Comparison of ENCODE assay signal across 16 cellular contexts in genomic region chr6:14371530-14371929, GRCh38.
A peak's percentile ranks its signal among the peaks of the same experiment; 100 is the strongest.
DNase-seq lines count a peak whose midpoint lies in the region; ATAC-seq and TF ChIP-seq lines count a peak whose summit lies in the region.
"Had no signal": no experiment of that assay in that cellular context is flagged by ENCODE, and none has a peak within 500 bp of the region (broad histone marks: within the 10 kb centered on the region; RNA-seq: fewer than 3 reads in every experiment).

No MANE protein-coding gene starts in this region.

- H3K4me3 Mint-ChIP-seq in CD8-positive, alpha-beta memory T cell: peak overlapping the region in 4 of 7 donors; percentile 12 to 75 (median 58)
- peak overlapping the region in 3 of 5 donors; percentile 23 to 55 (median 42) for H3K4me3 Mint-ChIP-seq in immature natural killer cell
- H3K4me3 Mint-ChIP-seq: brain had no signal

- H3K4me2 ChIP-seq in OCI-LY7 (ENCODE audit: low read length): peak overlapping the region; percentile 33

- H3K9me2 ChIP-seq in OCI-LY7 (ENCODE audit: insufficient read depth, low read length): no peaks in the 10 kb centered on the region

- POLR2A ChIA-PET in CD8-positive, alpha-beta memory T cell (lab: Charles Lee): no interaction called here
- POLR2A ChIA-PET in OCI-LY7 (lab: Charles Lee): no interaction called here

- H3K36me3 ChIP-seq in CD8-positive, alpha-beta memory T cell (ENCODE audit: insufficient read depth, low read length): no peaks in the 10 kb centered on the region
- H3K36me3 ChIP-seq in OCI-LY7 (ENCODE audit: insufficient read depth, low read length): no peaks in the 10 kb centered on the region

- no TSS peak for BruUV-seq in OCI-LY7 (replicated peaks; lab: Mats Ljungman, UMichigan)

- DNase-seq in CD8-positive, alpha-beta memory T cell: no peak
- DNase-seq in OCI-LY7 (ENCODE audit: low spot score): no peak
- no peak for DNase-seq in immature natural killer cell
- DNase-seq in ecto neural progenitor cell (ENCODE audit: low spot score): no peak
- DNase-seq in NCI-H2171 treated with DMSO at 0.1 percent for 48 hours (lab: John Stamatoyannopoulos, UW): no peak
- DNase-seq: activated naive CD4-positive, alpha-beta T cell treated with Interleukin-2 at 50 U/mL for 16 hours; CD4-positive, CD25-positive, alpha-beta regulatory T cell; hypothalamus; MM.1S; NCI-H82; posterior cingulate gyrus; stimulated activated naive CD8-positive, alpha-beta T cell treated with anti-CD3 and anti-CD28 coated beads, Interleukin-15, amount 100 ng/mL, for 72 hours had no signal

- TF ChIP-seq CTCF in OCI-LY7 (conservative IDR thresholded peaks at IDR 0.05; ENCODE audit: low read length): no peak

- H3K9me3 ChIP-seq in CD8-positive, alpha-beta memory T cell (ENCODE audit: low read length): no peaks in the 10 kb centered on the region
- H3K9me3 ChIP-seq in OCI-LY7 (ENCODE audit: low read length): no peaks in the 10 kb centered on the region

- H3K4me1 Mint-ChIP-seq in CD8-positive, alpha-beta memory T cell: peaks cover 2 to 20% (median 12%) of the 10 kb centered on the region in 3 donors
- H3K4me1 Mint-ChIP-seq in immature natural killer cell: peaks cover 8 to 41% of the 10 kb centered on the region in 2 donors

- H2AFZ ChIP-seq in OCI-LY7 (ENCODE audit: low read length): peak overlapping the region; percentile 76

- ATAC-seq in GM21381 (IDR thresholded peaks at IDR 0.05; ENCODE audit: unreplicated experiment) (peak; percentile 44), GM19023 (IDR thresholded peaks at IDR 0.05; ENCODE audit: unreplicated experiment) (no peak)
- ATAC-seq: Right ventricle myocardium inferior; stimulated activated naive CD8-positive, alpha-beta T cell treated with anti-CD3 and anti-CD28 coated beads, Interleukin-15, amount 100 ng/mL, for 72 hours had no signal

- peaks cover 5 to 11% of the 10 kb centered on the region in 2 donors for H3K27me3 Mint-ChIP-seq in CD8-positive, alpha-beta memory T cell
- peaks cover 4 to 5% (median 5%) of the 10 kb centered on the region in 3 donors for H3K27me3 Mint-ChIP-seq in immature natural killer cell (ENCODE audit: low read depth in 3 of 3)

- no peaks in the 10 kb centered on the region for H3K27me3 ChIP-seq in CD8-positive, alpha-beta memory T cell (ENCODE audit: insufficient read depth, low read length, poor library complexity, severe bottlenecking)

- peaks cover 0 to 2% (median 0%) of the 10 kb centered on the region in 3 donors for H3K36me3 Mint-ChIP-seq in CD8-positive, alpha-beta memory T cell
- H3K36me3 Mint-ChIP-seq in immature natural killer cell: peaks cover 0 to 3% (median 0%) of the 10 kb centered on the region in 3 donors
- H3K36me3 Mint-ChIP-seq: brain had no signal

- H3K79me2 ChIP-seq in OCI-LY7 (ENCODE audit: insufficient read depth, low read depth, low read length): no peaks in the 10 kb centered on the region

- intact Hi-C loops in OCI-LY7 (cut with micrococcal nuclease; ENCODE audit: unreplicated experiment): no loop called here

- no peak overlapping the region for H3K4me3 ChIP-seq in CD8-positive, alpha-beta memory T cell (ENCODE audit: low read length)
- H3K4me3 ChIP-seq in OCI-LY7 (ENCODE audit: low read depth, low read length, poor library complexity, severe bottlenecking): no peak overlapping the region

- CTCF ChIA-PET in CD8-positive, alpha-beta memory T cell (lab: Charles Lee): no interaction called here
- CTCF ChIA-PET in OCI-LY7 (lab: Charles Lee; ENCODE audit: unreplicated experiment): no interaction called here

- H3K27ac ChIP-seq in CD8-positive, alpha-beta memory T cell (ENCODE audit: low read depth, low read length): no peak overlapping the region
- no peak overlapping the region for H3K27ac ChIP-seq in OCI-LY7 (ENCODE audit: low read depth, low read length, poor library complexity, severe bottlenecking)

- H3K27ac Mint-ChIP-seq in CD8-positive, alpha-beta memory T cell: no peak overlapping the region
- peak overlapping the region in 1 of 6 donors; percentile 13 for H3K27ac Mint-ChIP-seq in immature natural killer cell
- H3K27ac Mint-ChIP-seq: stimulated activated naive CD8-positive, alpha-beta T cell treated with anti-CD3 and anti-CD28 coated beads, Interleukin-15, amount 100 ng/mL, for 72 hours had no signal

- no peaks in the 10 kb centered on the region for H4K20me1 ChIP-seq in OCI-LY7 (ENCODE audit: insufficient read depth, low read length)

- no peaks in the 10 kb centered on the region for H3K4me1 ChIP-seq in CD8-positive, alpha-beta memory T cell (ENCODE audit: insufficient read depth, low read length)
- H3K4me1 ChIP-seq in OCI-LY7 (ENCODE audit: insufficient read depth, low read length, poor library complexity, severe bottlenecking): peaks cover 19% of the 10 kb centered on the region

- no peaks in the 10 kb centered on the region for H3K9me3 Mint-ChIP-seq in CD8-positive, alpha-beta memory T cell
- H3K9me3 Mint-ChIP-seq in immature natural killer cell: no peaks in the 10 kb centered on the region
- H3K9me3 Mint-ChIP-seq: stimulated activated naive CD8-positive, alpha-beta T cell treated with anti-CD3 and anti-CD28 coated beads, Interleukin-15, amount 100 ng/mL, for 72 hours had no signal
